Comparison of ENCODE assay signal across 1 cellular context in the genomic region with DNA sequence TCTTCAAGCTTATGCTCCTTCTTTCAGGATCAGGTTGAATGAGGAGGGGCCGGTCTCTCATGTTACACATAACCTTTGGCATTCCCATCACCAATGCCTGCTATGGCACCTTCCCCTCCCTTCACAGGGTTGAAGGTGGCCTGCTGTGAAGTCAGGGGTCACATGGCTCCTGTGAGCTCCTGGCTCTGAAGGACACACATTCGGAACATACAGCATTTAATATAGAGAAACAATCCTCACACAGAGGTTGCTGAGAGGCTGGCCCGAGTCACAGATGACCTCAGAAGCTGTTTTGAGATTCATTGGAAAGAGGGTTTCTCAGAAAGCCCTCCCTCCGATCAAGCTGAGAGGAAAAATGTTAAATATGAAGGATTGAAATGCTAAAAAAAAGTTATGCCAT.
TF ChIP-seq lines count a peak whose summit lies in the region.

No MANE protein-coding gene starts in this region.

TF ChIP-seq in K562, 482 proteins besides CTCF, POLR2A, EP300 and RAD21 (continued from another document):
- TF ChIP-seq, protein P1, sequence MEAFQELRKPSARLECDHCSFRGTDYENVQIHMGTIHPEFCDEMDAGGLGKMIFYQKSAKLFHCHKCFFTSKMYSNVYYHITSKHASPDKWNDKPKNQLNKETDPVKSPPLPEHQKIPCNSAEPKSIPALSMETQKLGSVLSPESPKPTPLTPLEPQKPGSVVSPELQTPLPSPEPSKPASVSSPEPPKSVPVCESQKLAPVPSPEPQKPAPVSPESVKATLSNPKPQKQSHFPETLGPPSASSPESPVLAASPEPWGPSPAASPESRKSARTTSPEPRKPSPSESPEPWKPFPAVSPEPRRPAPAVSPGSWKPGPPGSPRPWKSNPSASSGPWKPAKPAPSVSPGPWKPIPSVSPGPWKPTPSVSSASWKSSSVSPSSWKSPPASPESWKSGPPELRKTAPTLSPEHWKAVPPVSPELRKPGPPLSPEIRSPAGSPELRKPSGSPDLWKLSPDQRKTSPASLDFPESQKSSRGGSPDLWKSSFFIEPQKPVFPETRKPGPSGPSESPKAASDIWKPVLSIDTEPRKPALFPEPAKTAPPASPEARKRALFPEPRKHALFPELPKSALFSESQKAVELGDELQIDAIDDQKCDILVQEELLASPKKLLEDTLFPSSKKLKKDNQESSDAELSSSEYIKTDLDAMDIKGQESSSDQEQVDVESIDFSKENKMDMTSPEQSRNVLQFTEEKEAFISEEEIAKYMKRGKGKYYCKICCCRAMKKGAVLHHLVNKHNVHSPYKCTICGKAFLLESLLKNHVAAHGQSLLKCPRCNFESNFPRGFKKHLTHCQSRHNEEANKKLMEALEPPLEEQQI (IDR thresholded peaks at IDR 0.05): no peak
